Comparison of ENCODE assay signal across 2 cellular contexts in the genomic region with DNA sequence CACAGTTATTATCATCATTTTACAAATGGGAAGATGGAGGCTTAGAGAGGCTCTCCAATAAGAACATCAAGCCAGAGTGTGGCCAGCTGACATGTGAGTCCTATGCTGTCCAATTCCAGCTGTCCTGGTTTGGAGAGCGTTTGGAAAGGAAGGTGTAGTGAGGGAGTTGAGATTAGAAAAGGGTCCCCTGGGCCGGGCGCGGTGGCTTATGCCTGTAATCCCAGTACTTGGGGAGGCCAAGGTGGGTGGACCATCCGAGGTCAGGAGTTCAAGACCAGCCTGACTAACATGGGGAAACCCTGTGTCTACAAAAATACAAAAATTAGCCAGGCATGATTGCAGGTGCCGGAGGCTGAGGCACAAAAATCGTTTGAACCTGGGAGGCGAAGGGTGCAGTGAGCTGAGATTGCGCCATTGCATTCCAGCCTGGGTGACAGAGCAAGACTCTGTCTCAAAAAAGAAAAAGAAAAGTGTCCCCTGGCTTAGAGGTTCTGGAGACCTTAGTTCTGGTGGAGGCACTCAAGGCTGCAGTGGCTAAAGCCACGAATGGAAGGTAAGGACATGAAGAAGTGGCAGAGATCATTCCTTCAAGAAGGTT.
TF ChIP-seq lines count a peak whose summit lies in the region.

No MANE protein-coding gene starts in this region.

TF ChIP-seq in HepG2, 621 proteins besides CTCF, POLR2A, EP300 and RAD21:
- TF ChIP-seq ZNF652 (CRISPR knock-in tag; IDR thresholded peaks at IDR 0.05; ENCODE audit: borderline replicate concordance, low read depth) = peak; percentile 80; the same call in 1 of the 2 replicates
- TF ChIP-seq ZNF747 (CRISPR knock-in tag; IDR thresholded peaks at IDR 0.05; ENCODE audit: borderline replicate concordance) = no peak
- peak; percentile 44; the same call in 1 of the 2 replicates for TF ChIP-seq CEBPB (IDR thresholded peaks at IDR 0.05; ENCODE audit: borderline replicate concordance, low read depth, low read length)
- TF ChIP-seq TEAD3 (CRISPR knock-in tag; optimal IDR thresholded peaks at IDR 0.05; ENCODE audit: borderline replicate concordance) = peak; percentile 72
- peak; percentile 61 for TF ChIP-seq CEBPG (CRISPR knock-in tag; IDR thresholded peaks at IDR 0.05)
- TF ChIP-seq ZNF781 (CRISPR knock-in tag; IDR thresholded peaks at IDR 0.05; ENCODE audit: borderline replicate concordance, not compliant biosample characterization) = no peak
TF ChIP-seq in HepG2: peak in this region for 4.

TF ChIP-seq in Ishikawa, 13 proteins besides CTCF, POLR2A, EP300 and RAD21:
- TF ChIP-seq CEBPB (IDR thresholded peaks at IDR 0.05) = peak; percentile 59; the same call in 1 of the 2 replicates
- TF ChIP-seq TCF12 (IDR thresholded peaks at IDR 0.05; ENCODE audit: low read depth) = no peak
